In genomic region chr14:34129927-34130552, GRCh38 we compare ENCODE assay signal across 27 cellular contexts.
DNase-seq lines count a peak whose midpoint lies in the region; ATAC-seq, FAIRE-seq and TF ChIP-seq lines count a peak whose summit lies in the region.
"Had no signal": no experiment of that assay in that cellular context is flagged by ENCODE, and none has a peak within 500 bp of the region (broad histone marks: within the 10 kb centered on the region; RNA-seq: fewer than 3 reads in every experiment).

No MANE protein-coding gene starts in this region.

- no TSS peak for BruUV-seq in GM12878 (replicated peaks; lab: Mats Ljungman, UMichigan)

- H3K4me3 ChIP-seq in GM12878, result no peak overlapping the region
- H3K4me3 ChIP-seq in skeletal muscle tissue (ENCODE audit: low read length in 3 of 3), result peak overlapping the region in 1 of 3 donors; percentile 6
- H3K4me3 ChIP-seq: BLaER1 treated with 17β-estradiol and CSF1 and Interleukin-3, amounts not matched to agents 10 nM and 100 nM; MG63; SJSA1 had no signal

- H3K9me3 ChIP-seq in GM12878 (replicated peaks; ENCODE audit: control insufficient read depth, insufficient read depth, low read length) (no peaks in the 10 kb centered on the region), skeletal muscle tissue (ENCODE audit: control insufficient read depth in 3 of 3, low read length in 3 of 3) (no peaks in the 10 kb centered on the region)
- H3K9me3 ChIP-seq: MG63, SJSA1 had no signal

- H3K27ac ChIP-seq in GM12878 (ENCODE audit: control insufficient read depth, insufficient read depth), result no peak overlapping the region
- H3K27ac ChIP-seq in skeletal muscle tissue (ENCODE audit: low read depth, low read length), result peak overlapping the region; percentile 95
- H3K27ac ChIP-seq: BLaER1 treated with 17β-estradiol and CSF1 and Interleukin-3, amounts not matched to agents 10 nM and 100 nM; HL-60; RWPE1; SJSA1 had no signal

- intact Hi-C loops in GM12878 (cut with micrococcal nuclease; ENCODE audit: unreplicated experiment), result no loop called here

- TF ChIP-seq CTCF in GM12878 (IDR thresholded peaks at IDR 0.05 in 2 of 3, conservative IDR thresholded peaks at IDR 0.05 in 1 of 3; ENCODE audit: control insufficient read depth in 2 of 3, extremely low read depth in 1 of 3, insufficient read depth in 1 of 3, low read depth in 3 of 3, low read length in 3 of 3) (no peak), GM20000 (IDR thresholded peaks at IDR 0.05; ENCODE audit: extremely low read depth, missing control alignments) (no peak)

- no peak for FAIRE-seq in GM12878 (lab: Jason Lieb, UNC)
- FAIRE-seq: GM12891 had no signal

- RAD21 ChIA-PET in GM12878 (lab: Charles Lee; ENCODE audit: unreplicated experiment), result no interaction called here

- H3K4me1 ChIP-seq in GM12878 (ENCODE audit: control insufficient read depth, insufficient read depth, low read length), result no peaks in the 10 kb centered on the region
- peaks cover 35 to 50% (median 36%) of the 10 kb centered on the region in 3 donors for H3K4me1 ChIP-seq in skeletal muscle tissue (ENCODE audit: control insufficient read depth in 3 of 3, insufficient read depth in 3 of 3, low read length in 3 of 3)
- H3K4me1 ChIP-seq: SJSA1 had no signal

- H3K79me2 ChIP-seq in GM12878 (ENCODE audit: control insufficient read depth, insufficient read depth, low read length), result no peaks in the 10 kb centered on the region

- TF ChIP-seq RAD21 in GM12878 (IDR thresholded peaks at IDR 0.05; ENCODE audit: insufficient read depth, low read depth, low read length), result no peak

- no peaks in the 10 kb centered on the region for H3K36me3 ChIP-seq in GM12878 (ENCODE audit: control insufficient read depth in 2 of 2, insufficient read depth in 2 of 2, low read length in 1 of 2)
- no peaks in the 10 kb centered on the region for H3K36me3 ChIP-seq in skeletal muscle tissue (ENCODE audit: control insufficient read depth in 3 of 3, insufficient read depth in 3 of 3, low read length in 3 of 3)
- H3K36me3 ChIP-seq: BLaER1 treated with 17β-estradiol and CSF1 and Interleukin-3, amounts not matched to agents 10 nM and 100 nM; MG63; SJSA1 had no signal

- SMC1A ChIA-PET in GM12878 (lab: Charles Lee; ENCODE audit: uncharacterized antibody, unreplicated experiment), result interaction anchor here (1.8 kb wide), 1 partner anchor 16 kb away, joined by 3 read pairs; no protein-coding TSS in a partner anchor

- in situ Hi-C loops in GM12878 (cut with MboI), result no loop called here

- H2AFZ ChIP-seq in GM12878 (ENCODE audit: control insufficient read depth, low read depth, low read length), result no peak overlapping the region

- no peak overlapping the region for H3K4me2 ChIP-seq in GM12878 (ENCODE audit: control insufficient read depth, insufficient read depth)
- H3K4me2 ChIP-seq: BLaER1 treated with 17β-estradiol and CSF1 and Interleukin-3, amounts not matched to agents 10 nM and 100 nM had no signal

- H3K9ac ChIP-seq in GM12878 (ENCODE audit: control insufficient read depth, insufficient read depth, low read length) (no peak overlapping the region), skeletal muscle tissue (ENCODE audit: low read depth in 1 of 3, low read length in 3 of 3) (peak overlapping the region in 2 of 3 donors; percentile 46 to 52)
- H3K9ac ChIP-seq: BLaER1 treated with 17β-estradiol and CSF1 and Interleukin-3, amounts not matched to agents 10 nM and 100 nM had no signal

- TF ChIP-seq POLR2A in GM12878 (IDR thresholded peaks at IDR 0.05; ENCODE audit: low read depth, low read length), result no peak

- TF ChIP-seq EP300 in GM12878 (IDR thresholded peaks at IDR 0.05; ENCODE audit: borderline replicate concordance in 1 of 2, control insufficient read depth in 1 of 2, low read depth in 2 of 2, low read length in 2 of 2), result no peak

- DNase-seq in GM12878 (ENCODE audit: low read depth, low spot score) (no peak), foreskin melanocyte (peak; percentile 99), medulla oblongata (ENCODE audit: extremely low spot score) (peak; percentile 10), activated T-cell treated with anti-CD3 and anti-CD28 coated beads for 4 hours (no peak), GM20000 (ENCODE audit: low spot score) (no peak)
- DNase-seq in activated CD4-positive, alpha-beta T cell treated with anti-CD3 and anti-CD28 coated beads for 48 hours, result no peak
- DNase-seq: CD8-positive, alpha-beta T cell; DMS53; EL; H7; HFFc6; IMR-90; Kasumi-1; MG63; NCI-H1048; NCI-H1436; NCI-H2029; NCI-H345; NCI-H524 treated with DMSO at 0.1 percent for 48 hours; PC-3 had no signal

- CTCF ChIA-PET in GM12878 (lab: Yijun Ruan, JAX), result no interaction called here

- no peak for ATAC-seq in GM12878
- ATAC-seq in GM21723 (IDR thresholded peaks at IDR 0.05; ENCODE audit: unreplicated experiment), result no peak
- ATAC-seq: CD8-positive, alpha-beta T cell; PC-3 had no signal

- no peaks in the 10 kb centered on the region for H4K20me1 ChIP-seq in GM12878 (ENCODE audit: control insufficient read depth, insufficient read depth)
- H4K20me1 ChIP-seq: BLaER1 treated with 17β-estradiol and CSF1 and Interleukin-3, amounts not matched to agents 10 nM and 100 nM had no signal

- no peaks in the 10 kb centered on the region for H3K27me3 ChIP-seq in GM12878 (replicated peaks in 1 of 2; ENCODE audit: control insufficient read depth in 2 of 2, insufficient read depth in 2 of 2, low read length in 1 of 2)
- H3K27me3 ChIP-seq in skeletal muscle tissue (ENCODE audit: control insufficient read depth in 3 of 3, insufficient read depth in 3 of 3, low read length in 3 of 3), result no peaks in the 10 kb centered on the region
- H3K27me3 ChIP-seq: MG63, SJSA1 had no signal

- WGBS in GM12878 (ENCODE audit: insufficient coverage, insufficient replicate concordance, low lambda C conversion rate, missing lambda C conversion rate), result 27% methylated on average over 7 of the region's 7 CpGs

- POLR2A ChIA-PET in GM12878 (lab: Charles Lee), result interaction anchor here (0.5 kb wide), 1 partner anchor 260 kb away, joined by 5 read pairs; no protein-coding TSS in a partner anchor

TF ChIP-seq in GM12878, 131 proteins besides CTCF, POLR2A, EP300 and RAD21:
- TF ChIP-seq, protein P1, sequence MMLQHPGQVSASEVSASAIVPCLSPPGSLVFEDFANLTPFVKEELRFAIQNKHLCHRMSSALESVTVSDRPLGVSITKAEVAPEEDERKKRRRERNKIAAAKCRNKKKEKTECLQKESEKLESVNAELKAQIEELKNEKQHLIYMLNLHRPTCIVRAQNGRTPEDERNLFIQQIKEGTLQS (IDR thresholded peaks at IDR 0.05; ENCODE audit: borderline replicate concordance, extremely low read depth, low read depth, low read length), result no peak
- no peak for TF ChIP-seq TCF7 (IDR thresholded peaks at IDR 0.05; ENCODE audit: borderline replicate concordance)
- peak; percentile 28; the same call in 1 of the 2 replicates for TF ChIP-seq RAD51 (IDR thresholded peaks at IDR 0.05)
- TF ChIP-seq RELB (IDR thresholded peaks at IDR 0.05; ENCODE audit: low read depth), result no peak

Comparison
In these comparisons a context has a peak if more than half of its experiments do, and no peak if none do; other contexts are left out.
1. DNase-seq: peak in foreskin melanocyte (single experiment) and medulla oblongata (single experiment); none in GM12878 (single experiment), activated T-cell treated with anti-CD3 and anti-CD28 coated beads for 4 hours (single experiment), GM20000 (single experiment) and activated CD4-positive, alpha-beta T cell treated with anti-CD3 and anti-CD28 coated beads for 48 hours (single experiment).